Comparison of ENCODE assay signal across 28 cellular contexts in the genomic region with DNA sequence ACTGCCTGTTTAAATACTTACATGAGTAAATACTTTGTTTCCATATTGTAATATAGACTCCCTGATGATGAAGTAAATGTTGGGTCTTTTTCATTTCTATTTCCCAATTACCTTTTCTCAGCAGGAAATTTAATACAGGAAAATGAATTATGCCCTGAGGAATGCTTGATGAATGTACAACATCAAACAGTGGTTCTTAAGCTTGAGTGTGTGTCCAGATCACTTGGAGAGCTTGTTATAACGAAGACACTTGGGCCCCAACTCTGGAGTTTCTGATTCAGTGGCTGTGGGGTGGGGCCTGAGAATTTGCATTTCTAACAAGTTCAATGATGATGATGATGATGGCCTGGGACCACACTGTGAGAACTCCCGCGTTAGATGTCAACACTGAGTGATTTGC. TPM values are rescaled to one million over a fixed set of nuclear protein-coding genes. Genes with fewer than 3 reads are reported as not detected.
"Had no signal": no experiment of that assay in that cellular context is flagged by ENCODE, and none has a peak within 500 bp of the region (broad histone marks: within the 10 kb centered on the region; RNA-seq: fewer than 3 reads in every experiment).

No MANE protein-coding gene starts in this region.

- H3K9me3 ChIP-seq: SJSA1 had no signal

- H3K36me3 ChIP-seq: SJSA1 had no signal

- H3K27ac ChIP-seq: SJSA1 had no signal

- H3K4me3 ChIP-seq: K562, SJSA1 had no signal

- ATAC-seq: activated CD8-positive, alpha-beta memory T cell treated with anti-CD3 and anti-CD28 coated beads, Interleukin-2, amount 10 ng/mL, durations not matched to agents 7 days and 5 days; activated naive CD4-positive, alpha-beta T cell treated with anti-CD3 and anti-CD28 coated beads, Interleukin-2, amount 50 U/mL, for 72 hours; activated naive CD8-positive, alpha-beta T cell treated with anti-CD3 and anti-CD28 coated beads, Interleukin-2, amount 50 U/mL, for 24 hours; activated T-cell treated with anti-CD3 and anti-CD28 coated beads, Interleukin-2, amount 50 U/mL, for 4 hours; K562; Panc1; SK-N-SH treated with all-trans-retinoic acid at 6 μM for 48 hours; WTC11 had no signal

- DNase-seq: activated CD4-positive, alpha-beta T cell treated with anti-CD3 and anti-CD28 coated beads for 48 hours; activated CD4-positive, alpha-beta T cell treated with anti-CD3 and anti-CD28 coated beads, Interleukin-2, amount 50 U/mL, for 4 hours; activated CD4-positive, CD25-positive, alpha-beta regulatory T cell treated with anti-CD3 and anti-CD28 coated beads, Interleukin-2, amount 50 U/mL, for 72 hours; activated CD8-positive, alpha-beta memory T cell treated with anti-CD3 and anti-CD28 coated beads, Interleukin-2, amount 10 ng/mL, durations not matched to agents 7 days and 5 days; activated effector memory CD4-positive, alpha-beta T cell treated with anti-CD3 and anti-CD28 coated beads, Interleukin-2, amount 50 U/mL, for 16 hours; activated naive CD4-positive, alpha-beta T cell treated with Interleukin-2 at 50 U/mL for 16 hours; activated naive CD8-positive, alpha-beta T cell treated with anti-CD3 and anti-CD28 coated beads, Interleukin-2, amount 50 U/mL, for 24 hours; activated T-cell treated with anti-CD3 and anti-CD28 coated beads, Interleukin-2, amount 50 U/mL, for 4 hours; amniotic stem cell; cerebellar nuclear complex; Karpas-422; NCI-H1105 treated with DMSO at 0.1 percent for 48 hours; NCI-H146; NCI-H187 treated with DMSO at 0.1 percent for 48 hours; NCI-H2081 treated with DMSO at 0.1 percent for 48 hours; NCI-H2171 treated with DMSO at 0.1 percent for 48 hours; NCI-H226; NCI-H526 treated with DMSO at 0.1 percent for 48 hours; NK-92 treated with Interleukin-12 subunit alpha and Interleukin-12 subunit beta, amount 100 ng/mL, for 24 hours; OCI-M1; RPMI8226; SHP77 had no signal

- H3K27me3 ChIP-seq: SJSA1 had no signal

RNA-seq across cellular contexts. Expression of gene MRO, which starts 52.0 kb away (rescaled TPM):
- total RNA-seq: activated CD8-positive, alpha-beta memory T cell treated with anti-CD3 and anti-CD28 coated beads, Interleukin-2, amount 10 ng/mL, durations not matched to agents 7 days and 5 days; activated naive CD4-positive, alpha-beta T cell treated with anti-CD3 and anti-CD28 coated beads, Interleukin-2, amount 50 U/mL, for 72 hours; activated T-cell treated with anti-CD3 and anti-CD28 coated beads, Interleukin-2, amount 50 U/mL, for 4 hours; K562 had no signal
